In genomic region chr22:36337365-36338130, GRCh38 we compare ENCODE assay signal across 9 cellular contexts. TPM values are rescaled to one million over a fixed set of nuclear protein-coding genes. Genes with fewer than 3 reads are reported as not detected.
DNase-seq lines count a peak whose midpoint lies in the region; ATAC-seq, FAIRE-seq and TF ChIP-seq lines count a peak whose summit lies in the region.
"Had no signal": no experiment of that assay in that cellular context is flagged by ENCODE, and none has a peak within 500 bp of the region (broad histone marks: within the 10 kb centered on the region; RNA-seq: fewer than 3 reads in every experiment).

No MANE protein-coding gene starts in this region.

- peak overlapping the region in 1 of 2 experiments; percentile 18 for H3K18ac ChIP-seq in mesenchymal stem cell (ENCODE audit: low read depth in 1 of 2, low read length in 2 of 2)

- H3K9ac ChIP-seq in mesenchymal stem cell (ENCODE audit: low read length): peak overlapping the region; percentile 19

- peak overlapping the region; percentile 62 for H2AK5ac ChIP-seq in mesenchymal stem cell (ENCODE audit: low read length, severe bottlenecking)

- no peaks in the 10 kb centered on the region for H3K27me3 ChIP-seq in ascending aorta
- no peaks in the 10 kb centered on the region for H3K27me3 ChIP-seq in mesenchymal stem cell (ENCODE audit: control insufficient read depth in 1 of 2, insufficient read depth in 1 of 2, low read length in 2 of 2)
- H3K27me3 ChIP-seq in thyroid gland: no peaks in the 10 kb centered on the region

- H3K27me3 Mint-ChIP-seq in activated T-cell treated with anti-CD3 and anti-CD28 coated beads, Interleukin-2, amount 50 U/mL, for 24 hours: no peaks in the 10 kb centered on the region

- H2BK120ac ChIP-seq in mesenchymal stem cell (ENCODE audit: low read depth, low read length): no peak overlapping the region

- H2BK15ac ChIP-seq in mesenchymal stem cell (ENCODE audit: low read depth, poor library complexity, severe bottlenecking): no peak overlapping the region

- H4K91ac ChIP-seq in mesenchymal stem cell (ENCODE audit: low read length): no peak overlapping the region

- peak overlapping the region; percentile 100 for H3K27ac Mint-ChIP-seq in activated T-cell treated with anti-CD3 and anti-CD28 coated beads, Interleukin-2, amount 50 U/mL, for 24 hours

- peak overlapping the region in 1 of 2 donors; percentile 19 for H3K4me3 ChIP-seq in ascending aorta
- no peak overlapping the region for H3K4me3 ChIP-seq in mesenchymal stem cell (ENCODE audit: insufficient read depth in 1 of 2, low read depth in 1 of 2, low read length in 2 of 2)
- no peak overlapping the region for H3K4me3 ChIP-seq in thyroid gland (replicated peaks in 1 of 3)

- peaks cover 99% of the 10 kb centered on the region for H3K36me3 Mint-ChIP-seq in activated T-cell treated with anti-CD3 and anti-CD28 coated beads, Interleukin-2, amount 50 U/mL, for 24 hours (ENCODE audit: low read depth)

- H3K27ac ChIP-seq in ascending aorta: peak overlapping the region; percentile 98 to 99
- H3K27ac ChIP-seq in mesenchymal stem cell (ENCODE audit: low read length, poor library complexity, severe bottlenecking): peak overlapping the region; percentile 99
- peak overlapping the region in 2 of 3 donors; percentile 98 to 99 for H3K27ac ChIP-seq in thyroid gland

- FAIRE-seq in H54 (lab: Jason Lieb, UNC): no peak
- FAIRE-seq: frontal cortex had no signal

- no peak overlapping the region for H3K23ac ChIP-seq in mesenchymal stem cell (ENCODE audit: low read length in 2 of 2)

- TF ChIP-seq POLR2A in thyroid gland (IDR thresholded peaks at IDR 0.05) (no peak), H54 (IDR thresholded peaks at IDR 0.05; ENCODE audit: low read depth, low read length) (no peak)

- no peak for TF ChIP-seq CTCF in ascending aorta (IDR thresholded peaks at IDR 0.05)
- TF ChIP-seq CTCF in thyroid gland (IDR thresholded peaks at IDR 0.05): no peak

- no peak for DNase-seq in activated T-cell treated with anti-CD3 and anti-CD28 coated beads, Interleukin-2, amount 50 U/mL, for 24 hours
- no peak for DNase-seq in activated T-cell treated with anti-CD3 and anti-CD28 coated beads, Interleukin-2, amount 50 U/mL, for 48 hours
- no peak for DNase-seq in ascending aorta (ENCODE audit: low spot score in 2 of 2)
- no peak for DNase-seq in mesenchymal stem cell
- DNase-seq in thyroid gland: peak in 1 of 2 donors; percentile 37
- no peak for DNase-seq in H54 (ENCODE audit: insufficient read length, low spot score)
- no peak for DNase-seq in NCI-H1417 treated with DMSO at 0.1 percent for 48 hours (lab: John Stamatoyannopoulos, UW)

- H3K9me3 ChIP-seq in ascending aorta (no peaks in the 10 kb centered on the region), mesenchymal stem cell (ENCODE audit: control insufficient read depth, low read length) (no peaks in the 10 kb centered on the region), thyroid gland (no peaks in the 10 kb centered on the region)

- H3K4me2 ChIP-seq in mesenchymal stem cell (ENCODE audit: low read length, poor library complexity, severe bottlenecking): no peak overlapping the region

- H3K79me1 ChIP-seq in mesenchymal stem cell (replicated peaks; ENCODE audit: low read length, poor library complexity, severe bottlenecking): no peaks in the 10 kb centered on the region

- no peak overlapping the region for H3K4ac ChIP-seq in mesenchymal stem cell (ENCODE audit: low read depth in 1 of 2, low read length in 2 of 2)

- H3K9me3 Mint-ChIP-seq in activated T-cell treated with anti-CD3 and anti-CD28 coated beads, Interleukin-2, amount 50 U/mL, for 24 hours: no peaks in the 10 kb centered on the region

- intact Hi-C loops in ascending aorta (cut with DNase I): no loop called here
- intact Hi-C loops in thyroid gland (cut with DNase I): no loop called here

- peaks cover 96% of the 10 kb centered on the region for H3K4me1 Mint-ChIP-seq in activated T-cell treated with anti-CD3 and anti-CD28 coated beads, Interleukin-2, amount 50 U/mL, for 24 hours (ENCODE audit: low read depth)

- H3K36me3 ChIP-seq in ascending aorta (peaks cover 73 to 77% of the 10 kb centered on the region in 2 donors), mesenchymal stem cell (ENCODE audit: control insufficient read depth in 1 of 2, insufficient read depth in 2 of 2, low read depth in 1 of 2, low read length in 2 of 2) (peaks cover 72 to 86% of the 10 kb centered on the region in 2 experiments), thyroid gland (peaks cover 33 to 49% of the 10 kb centered on the region in 2 donors)

- no peak overlapping the region for H4K8ac ChIP-seq in mesenchymal stem cell (ENCODE audit: low read length)

- no peak overlapping the region for H2BK5ac ChIP-seq in mesenchymal stem cell (ENCODE audit: low read depth, low read length, poor library complexity, severe bottlenecking)

- H3K4me1 ChIP-seq in ascending aorta (peaks cover 57 to 94% of the 10 kb centered on the region in 2 donors), mesenchymal stem cell (ENCODE audit: control insufficient read depth, insufficient read depth, low read depth, low read length) (peaks cover 52% of the 10 kb centered on the region), thyroid gland (peaks cover 48 to 80% of the 10 kb centered on the region in 2 donors)

- H3K4me3 Mint-ChIP-seq in activated T-cell treated with anti-CD3 and anti-CD28 coated beads, Interleukin-2, amount 50 U/mL, for 24 hours: peak overlapping the region; percentile 13

- WGBS in mesenchymal stem cell: 68% methylated on average over 7 of the region's 8 CpGs
- WGBS in thyroid gland, 2 donors: 54 to 64% methylated on average over 8 of the region's 8 CpGs

- no peak overlapping the region for H2BK12ac ChIP-seq in mesenchymal stem cell (ENCODE audit: low read length in 2 of 2)

- ATAC-seq in GM18858 (IDR thresholded peaks at IDR 0.05; ENCODE audit: unreplicated experiment): no peak

- no peak overlapping the region for H3K14ac ChIP-seq in mesenchymal stem cell (ENCODE audit: low read length in 2 of 2)

- no peak overlapping the region for H2AFZ ChIP-seq in mesenchymal stem cell (ENCODE audit: low read depth, low read length)

RNA-seq across cellular contexts. Expression of gene MYH9, which starts 50.2 kb away (rescaled TPM):
- total RNA-seq in ascending aorta (1,114 TPM), thyroid gland (100 to 1,000 TPM; 228 to 375 (median 275) TPM)
- 369 TPM for polyA plus RNA-seq in mesenchymal stem cell (2013, experiment 1 of 2)
- 336 TPM for polyA plus RNA-seq in mesenchymal stem cell (2013, experiment 2 of 2)
